In the genomic region with DNA sequence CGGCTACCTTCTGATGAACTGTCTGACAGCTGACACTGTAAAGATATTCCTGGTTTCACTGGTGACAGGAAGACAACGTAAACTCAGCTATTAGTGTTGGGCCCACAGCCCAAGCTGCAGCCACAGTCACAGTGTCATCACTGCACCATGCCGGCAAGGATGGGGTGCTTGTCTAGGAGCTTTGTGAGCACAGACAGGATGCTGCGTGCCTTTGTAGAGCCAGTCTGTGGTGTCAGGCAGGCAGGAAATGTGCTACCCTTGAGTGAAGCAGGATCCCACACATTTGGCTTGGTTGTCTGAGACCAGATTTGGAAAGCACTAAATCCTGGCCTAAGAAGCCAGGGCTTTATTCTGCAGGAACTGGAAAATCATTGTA, we compare ENCODE assay signal across 20 cellular contexts.
DNase-seq lines count a peak whose midpoint lies in the region; ATAC-seq and TF ChIP-seq lines count a peak whose summit lies in the region.
"Had no signal": no experiment of that assay in that cellular context is flagged by ENCODE, and none has a peak within 500 bp of the region (broad histone marks: within the 10 kb centered on the region; RNA-seq: fewer than 3 reads in every experiment).

No MANE protein-coding gene starts in this region.

- intact Hi-C loops in posterior vena cava (cut with DNase I), result no loop called here

- H3K4me3 ChIP-seq in astrocyte of the spinal cord (ENCODE audit: low read depth, low read length) (no peak overlapping the region), H7 (ENCODE audit: insufficient read depth, low read depth, low read length) (no peak overlapping the region)
- H3K4me3 ChIP-seq: cardiac muscle cell, left ventricle myocardium inferior, psoas muscle had no signal

- in situ Hi-C loops in astrocyte of the spinal cord (cut with HindIII; ENCODE audit: low sequenced_read_pairs) (no loop called here), GM13977 (cut with MboI; ENCODE audit: low pct_unique_long_range_greater_than_20kb, low sequenced_read_pairs, unreplicated experiment) (no loop called here)

- no peaks in the 10 kb centered on the region for H3K36me3 ChIP-seq in H7 (replicated peaks; ENCODE audit: control insufficient read depth, insufficient read depth, low read length)
- H3K36me3 ChIP-seq: cardiac muscle cell, left ventricle myocardium inferior had no signal

- peak; percentile 78 for DNase-seq in EH (ENCODE audit: low read depth)
- peak; percentile 66 for DNase-seq in astrocyte of the spinal cord (ENCODE audit: low read depth, low spot score)
- DNase-seq in posterior vena cava (ENCODE audit: low spot score), result peak; percentile 80
- DNase-seq in COLO668 (lab: John Stamatoyannopoulos, UW; ENCODE audit: unreplicated experiment), result no peak
- no peak for DNase-seq in GM13977 (ENCODE audit: low spot score)
- no peak for DNase-seq in H7
- DNase-seq in Kasumi-1 (lab: John Stamatoyannopoulos, UW), result no peak
- DNase-seq: activated CD4-positive, alpha-beta T cell treated with anti-CD3 and anti-CD28 coated beads, Interleukin-2, amount 10 ng/mL, durations not matched to agents 24 days and 14 days; AML-193; effector CD8-positive, alpha-beta T cell; left ventricle myocardium inferior; NCI-H1105; psoas muscle; SIG-M5; stimulated activated CD4-positive, alpha-beta T cell treated with anti-CD3 and anti-CD28 coated beads, Interleukin-15, amount 100 ng/mL, for 24 hours; stimulated activated naive CD8-positive, alpha-beta T cell treated with anti-CD3 and anti-CD28 coated beads, Interleukin-15, amount 100 ng/mL, for 72 hours; T-helper 9 cell had no signal

- no peaks in the 10 kb centered on the region for H3K27me3 ChIP-seq in H7 (ENCODE audit: control insufficient read depth, insufficient read depth, low read length)
- H3K27me3 ChIP-seq: cardiac muscle cell had no signal

- peak; percentile 44 for ATAC-seq in HG02870 (IDR thresholded peaks at IDR 0.05; ENCODE audit: unreplicated experiment)
- ATAC-seq: HCT116 had no signal

- TF ChIP-seq CTCF in astrocyte of the spinal cord (IDR thresholded peaks at IDR 0.05; ENCODE audit: low read depth, low read length), result no peak
- TF ChIP-seq CTCF in GM13977 (IDR thresholded peaks at IDR 0.05; ENCODE audit: extremely low read depth, insufficient read depth, missing control alignments), result no peak

Comparison
In these comparisons a context has a peak if more than half of its experiments do, and no peak if none do; other contexts are left out.
1. DNase-seq: peak in EH (single experiment), astrocyte of the spinal cord (single experiment) and posterior vena cava (single experiment); none in COLO668 (single experiment), GM13977 (single experiment), H7 (single experiment) and Kasumi-1 (0 of 2).